Comparison of ENCODE assay signal across 11 cellular contexts in the genomic region with DNA sequence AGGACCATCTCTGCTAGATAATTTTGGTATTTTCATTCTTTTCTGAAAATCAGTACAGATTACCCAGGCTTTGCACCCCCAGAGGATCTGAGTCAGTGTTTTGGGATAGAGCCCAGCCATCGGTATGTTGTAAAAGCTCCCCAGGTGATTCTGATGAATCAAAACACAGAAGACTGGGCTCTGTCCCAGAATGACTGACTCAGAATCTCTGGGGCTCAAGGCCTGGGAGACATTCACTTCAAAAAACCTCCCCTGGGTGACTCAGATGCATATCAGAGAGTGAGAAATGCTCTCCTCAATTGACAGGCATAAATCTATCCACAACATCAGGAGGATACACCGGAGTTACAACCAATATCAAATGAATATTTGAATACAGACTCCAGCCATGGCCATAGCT. TPM values are rescaled to one million over a fixed set of nuclear protein-coding genes. Genes with fewer than 3 reads are reported as not detected.
A peak's percentile ranks its signal among the peaks of the same experiment; 100 is the strongest.
DNase-seq lines count a peak whose midpoint lies in the region; ATAC-seq, FAIRE-seq and TF ChIP-seq lines count a peak whose summit lies in the region.
"Had no signal": no experiment of that assay in that cellular context is flagged by ENCODE, and none has a peak within 500 bp of the region (broad histone marks: within the 10 kb centered on the region; RNA-seq: fewer than 3 reads in every experiment).

No MANE protein-coding gene starts in this region.

- no TSS peak for BruUV-seq in A673 (replicated peaks; lab: Mats Ljungman, UMichigan)

- H3K4me1 ChIP-seq in A673 (ENCODE audit: insufficient read depth, low read length, poor library complexity, severe bottlenecking) (peaks cover 50% of the 10 kb centered on the region), HEK293 (ENCODE audit: control insufficient read depth, insufficient read depth, low read length) (peaks cover 15% of the 10 kb centered on the region), kidney (ENCODE audit: control insufficient read depth in 1 of 2, insufficient read depth in 1 of 2, low read depth in 1 of 2, low read length in 2 of 2) (no peaks in the 10 kb centered on the region)
- H3K4me1 ChIP-seq: colonic mucosa, lower lobe of right lung had no signal

- intact Hi-C loops in A673 (cut with micrococcal nuclease; ENCODE audit: unreplicated experiment): no loop called here
- intact Hi-C loops in kidney (cut with DNase I): no loop called here

- no peaks in the 10 kb centered on the region for H3K36me3 ChIP-seq in A673 (ENCODE audit: insufficient read depth, low read length, poor library complexity, severe bottlenecking)
- no peaks in the 10 kb centered on the region for H3K36me3 ChIP-seq in HEK293 (ENCODE audit: control insufficient read depth in 2 of 2, insufficient read depth in 1 of 2, low read length in 2 of 2)
- no peaks in the 10 kb centered on the region for H3K36me3 ChIP-seq in kidney (ENCODE audit: control insufficient read depth in 1 of 2, insufficient read depth in 2 of 2, low read length in 2 of 2)
- H3K36me3 ChIP-seq: colonic mucosa, lower lobe of right lung had no signal

- no peak for ATAC-seq in HG03139 (IDR thresholded peaks at IDR 0.05; ENCODE audit: unreplicated experiment)

- DNase-seq in A673 (ENCODE audit: low spot score): peak; percentile 87
- peak; percentile 95 for DNase-seq in astrocyte of the hippocampus (ENCODE audit: low read depth, low spot score)
- peak; percentile 97 for DNase-seq in kidney glomerular epithelial cell (lab: John Stamatoyannopoulos, UW)
- no peak for DNase-seq in kidney
- DNase-seq in effector CD8-positive, alpha-beta T cell (lab: John Stamatoyannopoulos, UW): no peak
- DNase-seq in SKM-1 (lab: John Stamatoyannopoulos, UW; ENCODE audit: unreplicated experiment): no peak
- DNase-seq: colonic mucosa; lower lobe of right lung; stimulated activated CD4-positive, alpha-beta T cell treated with anti-CD3 and anti-CD28 coated beads, Interleukin-2, amount 100 ng/mL, for 48 hours had no signal

- H3K9ac ChIP-seq in kidney (ENCODE audit: low read length in 2 of 2): no peak overlapping the region

- no peaks in the 10 kb centered on the region for H3K27me3 ChIP-seq in A673 (replicated peaks; ENCODE audit: insufficient read depth, low read depth, low read length, poor library complexity)
- H3K27me3 ChIP-seq: colonic mucosa had no signal

- H3K27ac ChIP-seq in A673 (ENCODE audit: low read depth, low read length, poor library complexity, severe bottlenecking) (peak overlapping the region; percentile 10), HEK293 (ENCODE audit: extremely low read depth, low read depth, low read length) (no peak overlapping the region), kidney (ENCODE audit: low read depth in 2 of 2, low read length in 2 of 2) (no peak overlapping the region)
- H3K27ac ChIP-seq: colonic mucosa, lower lobe of right lung had no signal

- POLR2A ChIA-PET in A673 (lab: Charles Lee; ENCODE audit: low non-redundant PET): no interaction called here
- POLR2A ChIA-PET in HEK293 (lab: Yijun Ruan, JAX): no interaction called here

- H3K4me3 ChIP-seq in A673 (ENCODE audit: low read depth, low read length, poor library complexity, severe bottlenecking) (no peak overlapping the region), HEK293 (ENCODE audit: low read depth, low read length) (no peak overlapping the region), kidney (ENCODE audit: low read length in 2 of 2) (no peak overlapping the region)
- H3K4me3 ChIP-seq: colonic mucosa, lower lobe of right lung had no signal

- CTCF ChIA-PET in A673 (lab: Charles Lee): no interaction called here
- CTCF ChIA-PET in HEK293 (lab: Yijun Ruan, JAX): interaction anchor here (0.8 kb wide), 1 partner anchor 185 kb away, joined by 3 read pairs; no protein-coding TSS in a partner anchor

- no peak for FAIRE-seq in kidney (lab: Jason Lieb, UNC)

- H3K9me3 ChIP-seq in A673 (ENCODE audit: low read depth, low read length, poor library complexity, severe bottlenecking): no peaks in the 10 kb centered on the region
- no peaks in the 10 kb centered on the region for H3K9me3 ChIP-seq in HEK293 (ENCODE audit: control insufficient read depth, insufficient read depth, low read depth, low read length)
- H3K9me3 ChIP-seq in kidney (ENCODE audit: control insufficient read depth in 1 of 2, low read length in 2 of 2): no peaks in the 10 kb centered on the region
- H3K9me3 ChIP-seq: colonic mucosa, lower lobe of right lung had no signal

- TF ChIP-seq CTCF in A673 (conservative IDR thresholded peaks at IDR 0.05; ENCODE audit: low read depth, low read length) (no peak), HEK293 (tag by site-specific recombination; IDR thresholded peaks at IDR 0.05) (no peak), kidney (IDR thresholded peaks at IDR 0.05; ENCODE audit: borderline replicate concordance, extremely low read depth, insufficient read depth) (no peak)

TF ChIP-seq in HEK293, 187 proteins besides CTCF, POLR2A, EP300 and RAD21 (continues in another document):
- TF ChIP-seq GLIS1 (tag by site-specific recombination; IDR thresholded peaks at IDR 0.05): peak; percentile 90
- TF ChIP-seq, protein P1, sequence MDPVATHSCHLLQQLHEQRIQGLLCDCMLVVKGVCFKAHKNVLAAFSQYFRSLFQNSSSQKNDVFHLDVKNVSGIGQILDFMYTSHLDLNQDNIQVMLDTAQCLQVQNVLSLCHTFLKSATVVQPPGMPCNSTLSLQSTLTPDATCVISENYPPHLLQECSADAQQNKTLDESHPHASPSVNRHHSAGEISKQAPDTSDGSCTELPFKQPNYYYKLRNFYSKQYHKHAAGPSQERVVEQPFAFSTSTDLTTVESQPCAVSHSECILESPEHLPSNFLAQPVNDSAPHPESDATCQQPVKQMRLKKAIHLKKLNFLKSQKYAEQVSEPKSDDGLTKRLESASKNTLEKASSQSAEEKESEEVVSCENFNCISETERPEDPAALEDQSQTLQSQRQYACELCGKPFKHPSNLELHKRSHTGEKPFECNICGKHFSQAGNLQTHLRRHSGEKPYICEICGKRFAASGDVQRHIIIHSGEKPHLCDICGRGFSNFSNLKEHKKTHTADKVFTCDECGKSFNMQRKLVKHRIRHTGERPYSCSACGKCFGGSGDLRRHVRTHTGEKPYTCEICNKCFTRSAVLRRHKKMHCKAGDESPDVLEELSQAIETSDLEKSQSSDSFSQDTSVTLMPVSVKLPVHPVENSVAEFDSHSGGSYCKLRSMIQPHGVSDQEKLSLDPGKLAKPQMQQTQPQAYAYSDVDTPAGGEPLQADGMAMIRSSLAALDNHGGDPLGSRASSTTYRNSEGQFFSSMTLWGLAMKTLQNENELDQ (tag by site-specific recombination; IDR thresholded peaks at IDR 0.05; ENCODE audit: low read depth): no peak
- TF ChIP-seq, protein P2, sequence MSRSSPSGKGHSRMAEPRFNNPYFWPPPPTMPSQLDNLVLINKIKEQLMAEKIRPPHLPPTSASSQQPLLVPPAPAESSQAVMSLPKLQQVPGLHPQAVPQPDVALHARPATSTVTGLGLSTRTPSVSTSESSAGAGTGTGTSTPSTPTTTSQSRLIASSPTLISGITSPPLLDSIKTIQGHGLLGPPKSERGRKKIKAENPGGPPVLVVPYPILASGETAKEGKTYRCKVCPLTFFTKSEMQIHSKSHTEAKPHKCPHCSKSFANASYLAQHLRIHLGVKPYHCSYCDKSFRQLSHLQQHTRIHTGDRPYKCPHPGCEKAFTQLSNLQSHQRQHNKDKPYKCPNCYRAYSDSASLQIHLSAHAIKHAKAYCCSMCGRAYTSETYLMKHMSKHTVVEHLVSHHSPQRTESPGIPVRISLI (tag by site-specific recombination; IDR thresholded peaks at IDR 0.05): 0 out of 2 replicates have a peak, but pooled peaks have one; percentile 37
- TF ChIP-seq, protein P3, sequence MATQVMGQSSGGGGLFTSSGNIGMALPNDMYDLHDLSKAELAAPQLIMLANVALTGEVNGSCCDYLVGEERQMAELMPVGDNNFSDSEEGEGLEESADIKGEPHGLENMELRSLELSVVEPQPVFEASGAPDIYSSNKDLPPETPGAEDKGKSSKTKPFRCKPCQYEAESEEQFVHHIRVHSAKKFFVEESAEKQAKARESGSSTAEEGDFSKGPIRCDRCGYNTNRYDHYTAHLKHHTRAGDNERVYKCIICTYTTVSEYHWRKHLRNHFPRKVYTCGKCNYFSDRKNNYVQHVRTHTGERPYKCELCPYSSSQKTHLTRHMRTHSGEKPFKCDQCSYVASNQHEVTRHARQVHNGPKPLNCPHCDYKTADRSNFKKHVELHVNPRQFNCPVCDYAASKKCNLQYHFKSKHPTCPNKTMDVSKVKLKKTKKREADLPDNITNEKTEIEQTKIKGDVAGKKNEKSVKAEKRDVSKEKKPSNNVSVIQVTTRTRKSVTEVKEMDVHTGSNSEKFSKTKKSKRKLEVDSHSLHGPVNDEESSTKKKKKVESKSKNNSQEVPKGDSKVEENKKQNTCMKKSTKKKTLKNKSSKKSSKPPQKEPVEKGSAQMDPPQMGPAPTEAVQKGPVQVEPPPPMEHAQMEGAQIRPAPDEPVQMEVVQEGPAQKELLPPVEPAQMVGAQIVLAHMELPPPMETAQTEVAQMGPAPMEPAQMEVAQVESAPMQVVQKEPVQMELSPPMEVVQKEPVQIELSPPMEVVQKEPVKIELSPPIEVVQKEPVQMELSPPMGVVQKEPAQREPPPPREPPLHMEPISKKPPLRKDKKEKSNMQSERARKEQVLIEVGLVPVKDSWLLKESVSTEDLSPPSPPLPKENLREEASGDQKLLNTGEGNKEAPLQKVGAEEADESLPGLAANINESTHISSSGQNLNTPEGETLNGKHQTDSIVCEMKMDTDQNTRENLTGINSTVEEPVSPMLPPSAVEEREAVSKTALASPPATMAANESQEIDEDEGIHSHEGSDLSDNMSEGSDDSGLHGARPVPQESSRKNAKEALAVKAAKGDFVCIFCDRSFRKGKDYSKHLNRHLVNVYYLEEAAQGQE (tag by site-specific recombination; IDR thresholded peaks at IDR 0.05): no peak
- TF ChIP-seq, protein P4, sequence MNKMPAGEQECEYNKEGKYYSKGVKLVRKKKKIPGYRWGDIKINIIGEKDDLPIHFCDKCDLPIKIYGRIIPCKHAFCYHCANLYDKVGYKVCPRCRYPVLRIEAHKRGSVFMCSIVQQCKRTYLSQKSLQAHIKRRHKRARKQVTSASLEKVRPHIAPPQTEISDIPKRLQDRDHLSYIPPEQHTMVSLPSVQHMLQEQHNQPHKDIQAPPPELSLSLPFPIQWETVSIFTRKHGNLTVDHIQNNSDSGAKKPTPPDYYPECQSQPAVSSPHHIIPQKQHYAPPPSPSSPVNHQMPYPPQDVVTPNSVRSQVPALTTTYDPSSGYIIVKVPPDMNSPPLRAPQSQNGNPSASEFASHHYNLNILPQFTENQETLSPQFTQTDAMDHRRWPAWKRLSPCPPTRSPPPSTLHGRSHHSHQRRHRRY (tag by site-specific recombination; IDR thresholded peaks at IDR 0.05): no peak
- TF ChIP-seq ZBTB20 (tag by site-specific recombination; IDR thresholded peaks at IDR 0.05): peak; percentile 88
- no peak for TF ChIP-seq ZNF423 (tag by site-specific recombination; IDR thresholded peaks at IDR 0.05)

RNA-seq across cellular contexts. Expression of a gene that starts 32.6 kb away (rescaled TPM):
- 0.59 TPM in 1 of 2 replicates, not detected in the other for total RNA-seq in A673 (2021)
- not detected for total RNA-seq in kidney
- polyA plus RNA-seq in kidney (ENCODE audit: insufficient read depth, low read depth, low replicate concordance): 0.30 TPM
- total RNA-seq: colonic mucosa, lower lobe of right lung had no signal

Comparison
In these comparisons a context has a peak if more than half of its experiments do, and no peak if none do; other contexts are left out.
1. DNase-seq: peak in A673 (single experiment), astrocyte of the hippocampus (single experiment) and kidney glomerular epithelial cell (single experiment); none in kidney (single experiment), effector CD8-positive, alpha-beta T cell (single experiment) and SKM-1 (single experiment).